Comparison of ENCODE assay signal across 14 cellular contexts in the genomic region with DNA sequence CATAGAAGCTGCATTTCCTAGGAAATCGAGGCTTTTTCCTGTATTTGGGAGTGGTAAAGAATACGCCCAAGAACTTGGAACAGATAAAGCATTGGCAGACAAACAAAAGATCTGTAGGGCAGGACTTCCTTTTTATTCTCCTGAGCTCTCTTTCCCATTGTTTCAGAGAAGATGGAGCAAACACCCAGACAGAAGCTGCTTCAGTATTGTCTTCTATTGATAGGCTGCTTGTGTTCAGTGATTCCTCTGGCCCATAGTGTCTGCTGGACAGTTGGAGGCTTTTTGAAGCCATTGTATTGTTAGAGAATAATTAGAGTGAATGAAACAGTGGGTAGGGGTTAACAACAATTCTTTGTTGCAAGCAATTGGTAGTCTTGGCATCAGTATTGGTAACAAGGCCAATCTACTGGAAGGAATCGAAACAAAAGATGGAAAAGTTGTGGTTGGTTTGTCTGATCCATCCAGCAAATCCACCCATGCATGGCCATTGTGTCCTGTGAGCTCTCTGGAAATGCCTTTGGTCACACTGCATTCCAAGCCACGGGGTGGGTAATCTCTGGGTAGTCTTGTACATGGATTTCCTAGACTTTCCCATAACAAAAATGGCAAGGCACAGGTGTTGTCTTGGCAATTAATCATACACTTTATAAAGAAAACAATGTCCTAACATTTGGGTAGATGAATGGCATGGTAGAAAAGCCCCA.
DNase-seq lines count a peak whose midpoint lies in the region; ATAC-seq and TF ChIP-seq lines count a peak whose summit lies in the region.
"Had no signal": no experiment of that assay in that cellular context is flagged by ENCODE, and none has a peak within 500 bp of the region (broad histone marks: within the 10 kb centered on the region; RNA-seq: fewer than 3 reads in every experiment).

No MANE protein-coding gene starts in this region.

- peaks cover 20% of the 10 kb centered on the region for H3K4me1 Mint-ChIP-seq in activated CD8-positive, alpha-beta T cell treated with anti-CD3 and anti-CD28 coated beads for 36 hours (ENCODE audit: low read depth)
- peaks cover 30% of the 10 kb centered on the region for H3K4me1 Mint-ChIP-seq in stimulated activated naive CD8-positive, alpha-beta T cell treated with anti-CD3 and anti-CD28 coated beads, Interleukin-15, amount 100 ng/mL, for 72 hours

- TF ChIP-seq CTCF in left ventricle myocardium inferior (IDR thresholded peaks at IDR 0.05; ENCODE audit: borderline replicate concordance) (no peak), uterus (IDR thresholded peaks at IDR 0.05) (no peak)
- TF ChIP-seq CTCF in activated CD8-positive, alpha-beta T cell treated with anti-CD3 and anti-CD28 coated beads for 36 hours (IDR thresholded peaks at IDR 0.05): no peak

- no peaks in the 10 kb centered on the region for H3K9me3 Mint-ChIP-seq in activated CD8-positive, alpha-beta T cell treated with anti-CD3 and anti-CD28 coated beads for 36 hours
- no peaks in the 10 kb centered on the region for H3K9me3 Mint-ChIP-seq in stimulated activated naive CD8-positive, alpha-beta T cell treated with anti-CD3 and anti-CD28 coated beads, Interleukin-15, amount 100 ng/mL, for 72 hours
- H3K9me3 Mint-ChIP-seq: activated naive CD4-positive, alpha-beta T cell treated with anti-CD3 and anti-CD28 coated beads, Interleukin-2, amount 50 U/mL, for 72 hours had no signal

- peak overlapping the region; percentile 86 for H3K27ac ChIP-seq in left ventricle myocardium inferior (replicated peaks)
- H3K27ac ChIP-seq in uterus: peak overlapping the region; percentile 90 to 94
- H3K27ac ChIP-seq: SJSA1 had no signal

- H3K27me3 ChIP-seq in left ventricle myocardium inferior (ENCODE audit: low read depth) (no peaks in the 10 kb centered on the region), uterus (no peaks in the 10 kb centered on the region)
- H3K27me3 ChIP-seq: SJSA1 had no signal

- no peak for ATAC-seq in left ventricle myocardium superior
- no peak for ATAC-seq in activated CD8-positive, alpha-beta T cell treated with anti-CD3 and anti-CD28 coated beads for 36 hours
- no peak for ATAC-seq in stimulated activated naive CD8-positive, alpha-beta T cell treated with anti-CD3 and anti-CD28 coated beads, Interleukin-15, amount 100 ng/mL, for 72 hours
- ATAC-seq: activated naive CD4-positive, alpha-beta T cell treated with anti-CD3 and anti-CD28 coated beads, Interleukin-2, amount 50 U/mL, for 72 hours; HepG2 had no signal

- no peak overlapping the region for H3K27ac Mint-ChIP-seq in activated CD8-positive, alpha-beta T cell treated with anti-CD3 and anti-CD28 coated beads for 36 hours
- no peak overlapping the region for H3K27ac Mint-ChIP-seq in stimulated activated naive CD8-positive, alpha-beta T cell treated with anti-CD3 and anti-CD28 coated beads, Interleukin-15, amount 100 ng/mL, for 72 hours
- H3K27ac Mint-ChIP-seq: activated naive CD4-positive, alpha-beta T cell treated with anti-CD3 and anti-CD28 coated beads, Interleukin-2, amount 50 U/mL, for 72 hours had no signal

- POLR2A ChIA-PET in activated CD8-positive, alpha-beta T cell treated with anti-CD3 and anti-CD28 coated beads for 36 hours (lab: Charles Lee): interaction anchor here (2.2 kb wide), 1 partner anchor 543 kb away, joined by 7 read pairs; no protein-coding TSS in a partner anchor

- H3K4me3 ChIP-seq in left ventricle myocardium inferior (no peak overlapping the region), uterus (no peak overlapping the region)
- H3K4me3 ChIP-seq: SJSA1 had no signal

- H3K9me3 ChIP-seq in left ventricle myocardium inferior (replicated peaks) (no peaks in the 10 kb centered on the region), uterus (no peaks in the 10 kb centered on the region)
- H3K9me3 ChIP-seq: SJSA1 had no signal

- no peak overlapping the region for H3K4me3 Mint-ChIP-seq in activated CD8-positive, alpha-beta T cell treated with anti-CD3 and anti-CD28 coated beads for 36 hours
- no peak overlapping the region for H3K4me3 Mint-ChIP-seq in stimulated activated naive CD8-positive, alpha-beta T cell treated with anti-CD3 and anti-CD28 coated beads, Interleukin-15, amount 100 ng/mL, for 72 hours

- intact Hi-C loops in left ventricle myocardium inferior (cut with micrococcal nuclease) (loop anchor here (10.0 kb wide), 1 partner anchor 100 kb away; no protein-coding TSS in a partner anchor), left ventricle myocardium superior (cut with micrococcal nuclease) (loop anchor here (10.0 kb wide), 2 partner anchors 100 to 280 kb away; no protein-coding TSS in a partner anchor), uterus (cut with DNase I; ENCODE audit: low total_unique reads) (loop anchor here (10.0 kb wide), 1 partner anchor 570 kb away; no protein-coding TSS in a partner anchor)
- intact Hi-C loops in activated CD8-positive, alpha-beta T cell treated with anti-CD3 and anti-CD28 coated beads for 36 hours (cut with micrococcal nuclease): loop anchor here (10.0 kb wide), 1 partner anchor 300 kb away; no protein-coding TSS in a partner anchor

- H3K36me3 ChIP-seq in left ventricle myocardium inferior: no peaks in the 10 kb centered on the region
- H3K36me3 ChIP-seq in uterus: no peaks in the 10 kb centered on the region
- H3K36me3 ChIP-seq: SJSA1 had no signal

- DNase-seq in left ventricle myocardium inferior: no peak
- DNase-seq in left ventricle myocardium superior: no peak
- DNase-seq in kidney tubule cell (ENCODE audit: low spot score): peak; percentile 80
- peak; percentile 63 for DNase-seq in retina
- DNase-seq in uterus: no peak
- DNase-seq in effector CD4-positive, alpha-beta T cell: no peak
- DNase-seq in activated CD8-positive, alpha-beta T cell treated with anti-CD3 and anti-CD28 coated beads for 36 hours: no peak
- no peak for DNase-seq in stimulated activated naive CD8-positive, alpha-beta T cell treated with anti-CD3 and anti-CD28 coated beads, Interleukin-15, amount 100 ng/mL, for 72 hours
- DNase-seq: activated CD8-positive, alpha-beta memory T cell treated with anti-CD3 and anti-CD28 coated beads, Interleukin-2, amount 50 U/mL, for 48 hours; head of caudate nucleus; NCI-H1105 treated with DMSO at 0.1 percent for 48 hours had no signal

- no peak for TF ChIP-seq POLR2A in uterus (IDR thresholded peaks at IDR 0.05)

- peaks cover 86% of the 10 kb centered on the region for H3K4me1 ChIP-seq in left ventricle myocardium inferior
- peaks cover 19 to 34% of the 10 kb centered on the region in 2 donors for H3K4me1 ChIP-seq in uterus

- CTCF ChIA-PET in activated CD8-positive, alpha-beta T cell treated with anti-CD3 and anti-CD28 coated beads for 36 hours (lab: Charles Lee): interaction anchor here (1.1 to 2.9 kb wide), 3 partner anchors 310 to 600 kb away, joined by 3 to 11 read pairs (median 3); no protein-coding TSS in a partner anchor

- H3K36me3 Mint-ChIP-seq in activated CD8-positive, alpha-beta T cell treated with anti-CD3 and anti-CD28 coated beads for 36 hours (ENCODE audit: low read depth): no peaks in the 10 kb centered on the region
- H3K36me3 Mint-ChIP-seq: activated naive CD4-positive, alpha-beta T cell treated with anti-CD3 and anti-CD28 coated beads, Interleukin-2, amount 50 U/mL, for 72 hours had no signal

- H3K27me3 Mint-ChIP-seq in activated CD8-positive, alpha-beta T cell treated with anti-CD3 and anti-CD28 coated beads for 36 hours: no peaks in the 10 kb centered on the region
- no peaks in the 10 kb centered on the region for H3K27me3 Mint-ChIP-seq in stimulated activated naive CD8-positive, alpha-beta T cell treated with anti-CD3 and anti-CD28 coated beads, Interleukin-15, amount 100 ng/mL, for 72 hours

Comparison
In these comparisons a context has a peak if more than half of its experiments do, and no peak if none do; other contexts are left out.
1. DNase-seq: peak in kidney tubule cell (single experiment) and retina (single experiment); none in left ventricle myocardium inferior (single experiment), left ventricle myocardium superior (single experiment), uterus (0 of 2), effector CD4-positive, alpha-beta T cell (single experiment), activated CD8-positive, alpha-beta T cell treated with anti-CD3 and anti-CD28 coated beads for 36 hours (single experiment) and stimulated activated naive CD8-positive, alpha-beta T cell treated with anti-CD3 and anti-CD28 coated beads, Interleukin-15, amount 100 ng/mL, for 72 hours (0 of 2).